ENCODE assay signal across 21 cellular contexts in genomic region chr1:191595170-191595569, GRCh38.
"Had no signal": no experiment of that assay in that cellular context is flagged by ENCODE, and none has a peak within 500 bp of the region (broad histone marks: within the 10 kb centered on the region; RNA-seq: fewer than 3 reads in every experiment).

No MANE protein-coding gene starts in this region.

- H3K36me3 Mint-ChIP-seq: natural killer cell had no signal

- H3K27ac ChIP-seq: dorsolateral prefrontal cortex, heart left ventricle, ovary, tibial artery, upper lobe of left lung, vagina had no signal

- H3K27me3 ChIP-seq: dorsolateral prefrontal cortex, heart left ventricle, ovary, tibial artery, upper lobe of left lung, vagina had no signal

- H3K4me2 ChIP-seq: smooth muscle cell had no signal

- H3K4me3 ChIP-seq: dorsolateral prefrontal cortex, heart left ventricle, mucosa of descending colon, ovary, smooth muscle cell, tibial artery, upper lobe of left lung, vagina had no signal

- DNase-seq: cortex of kidney; dorsolateral prefrontal cortex; effector CD8-positive, alpha-beta T cell; hippocampal formation; mucosa of descending colon; natural killer cell; nucleus accumbens; ovary; stimulated activated CD4-positive, alpha-beta T cell treated with anti-CD3 and anti-CD28 coated beads, Interleukin-2, amount 100 ng/mL, for 48 hours; stimulated activated naive CD8-positive, alpha-beta T cell treated with anti-CD3 and anti-CD28 coated beads, Interleukin-15, Interleukin-2, amounts not matched to agents 100 U/mL and 50 U/mL, for 24 hours; tibial artery; upper lobe of left lung had no signal

- H3K27me3 Mint-ChIP-seq: progenitor cell of endocrine pancreas had no signal

- H3K36me3 ChIP-seq: heart left ventricle, ovary, tibial artery, upper lobe of left lung, vagina had no signal

- H3K4me3 Mint-ChIP-seq: natural killer cell, neural crest cell had no signal

- H3K9me3 Mint-ChIP-seq: neural crest cell had no signal

- H3K9me3 ChIP-seq: heart left ventricle, mucosa of descending colon, ovary, tibial artery, upper lobe of left lung, vagina had no signal

- H3K27ac Mint-ChIP-seq: natural killer cell, progenitor cell of endocrine pancreas had no signal

- H3K4me1 Mint-ChIP-seq: natural killer cell had no signal

- FAIRE-seq: endometrium, frontal cortex had no signal

- H3K4me1 ChIP-seq: heart left ventricle, upper lobe of left lung, vagina had no signal

- ATAC-seq: esophagus mucosa; heart left ventricle; mucosa of descending colon; natural killer cell; right cardiac atrium; stimulated activated naive CD8-positive, alpha-beta T cell treated with anti-CD3 and anti-CD28 coated beads, Interleukin-15, Interleukin-2, amounts not matched to agents 100 U/mL and 50 U/mL, for 24 hours had no signal
